ENCODE assay signal across 1 cellular context in the genomic region with DNA sequence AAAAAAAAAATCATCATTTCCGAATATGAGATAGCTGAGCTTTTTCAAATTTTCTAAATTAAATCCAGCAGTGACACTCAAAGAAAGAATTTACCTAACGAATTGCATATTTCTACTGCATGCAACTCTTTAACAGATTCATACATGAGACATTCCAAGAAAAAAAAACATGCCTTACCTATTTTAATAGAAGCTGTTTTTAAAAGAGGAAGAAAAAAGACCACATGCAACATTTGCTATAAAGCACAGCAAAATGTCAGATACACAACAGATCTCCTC.
TF ChIP-seq lines count a peak whose summit lies in the region.

No MANE protein-coding gene starts in this region.

TF ChIP-seq in GM23338, 12 proteins besides CTCF, POLR2A, EP300 and RAD21 (continued from another document):
- TF ChIP-seq, protein P1, sequence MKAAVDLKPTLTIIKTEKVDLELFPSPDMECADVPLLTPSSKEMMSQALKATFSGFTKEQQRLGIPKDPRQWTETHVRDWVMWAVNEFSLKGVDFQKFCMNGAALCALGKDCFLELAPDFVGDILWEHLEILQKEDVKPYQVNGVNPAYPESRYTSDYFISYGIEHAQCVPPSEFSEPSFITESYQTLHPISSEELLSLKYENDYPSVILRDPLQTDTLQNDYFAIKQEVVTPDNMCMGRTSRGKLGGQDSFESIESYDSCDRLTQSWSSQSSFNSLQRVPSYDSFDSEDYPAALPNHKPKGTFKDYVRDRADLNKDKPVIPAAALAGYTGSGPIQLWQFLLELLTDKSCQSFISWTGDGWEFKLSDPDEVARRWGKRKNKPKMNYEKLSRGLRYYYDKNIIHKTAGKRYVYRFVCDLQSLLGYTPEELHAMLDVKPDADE (IDR thresholded peaks at IDR 0.05) = no peak
- TF ChIP-seq JUNB (IDR thresholded peaks at IDR 0.05; ENCODE audit: unreplicated experiment) = no peak
- TF ChIP-seq POLR2AphosphoS5 (IDR thresholded peaks at IDR 0.05; ENCODE audit: low read depth) = no peak
- no peak for TF ChIP-seq EZH2phosphoT487 (IDR thresholded peaks at IDR 0.05; ENCODE audit: unreplicated experiment)
- TF ChIP-seq EZH2 (IDR thresholded peaks at IDR 0.05; ENCODE audit: low read depth, unreplicated experiment) = no peak
- TF ChIP-seq, protein P2, sequence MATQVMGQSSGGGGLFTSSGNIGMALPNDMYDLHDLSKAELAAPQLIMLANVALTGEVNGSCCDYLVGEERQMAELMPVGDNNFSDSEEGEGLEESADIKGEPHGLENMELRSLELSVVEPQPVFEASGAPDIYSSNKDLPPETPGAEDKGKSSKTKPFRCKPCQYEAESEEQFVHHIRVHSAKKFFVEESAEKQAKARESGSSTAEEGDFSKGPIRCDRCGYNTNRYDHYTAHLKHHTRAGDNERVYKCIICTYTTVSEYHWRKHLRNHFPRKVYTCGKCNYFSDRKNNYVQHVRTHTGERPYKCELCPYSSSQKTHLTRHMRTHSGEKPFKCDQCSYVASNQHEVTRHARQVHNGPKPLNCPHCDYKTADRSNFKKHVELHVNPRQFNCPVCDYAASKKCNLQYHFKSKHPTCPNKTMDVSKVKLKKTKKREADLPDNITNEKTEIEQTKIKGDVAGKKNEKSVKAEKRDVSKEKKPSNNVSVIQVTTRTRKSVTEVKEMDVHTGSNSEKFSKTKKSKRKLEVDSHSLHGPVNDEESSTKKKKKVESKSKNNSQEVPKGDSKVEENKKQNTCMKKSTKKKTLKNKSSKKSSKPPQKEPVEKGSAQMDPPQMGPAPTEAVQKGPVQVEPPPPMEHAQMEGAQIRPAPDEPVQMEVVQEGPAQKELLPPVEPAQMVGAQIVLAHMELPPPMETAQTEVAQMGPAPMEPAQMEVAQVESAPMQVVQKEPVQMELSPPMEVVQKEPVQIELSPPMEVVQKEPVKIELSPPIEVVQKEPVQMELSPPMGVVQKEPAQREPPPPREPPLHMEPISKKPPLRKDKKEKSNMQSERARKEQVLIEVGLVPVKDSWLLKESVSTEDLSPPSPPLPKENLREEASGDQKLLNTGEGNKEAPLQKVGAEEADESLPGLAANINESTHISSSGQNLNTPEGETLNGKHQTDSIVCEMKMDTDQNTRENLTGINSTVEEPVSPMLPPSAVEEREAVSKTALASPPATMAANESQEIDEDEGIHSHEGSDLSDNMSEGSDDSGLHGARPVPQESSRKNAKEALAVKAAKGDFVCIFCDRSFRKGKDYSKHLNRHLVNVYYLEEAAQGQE (IDR thresholded peaks at IDR 0.05; ENCODE audit: unreplicated experiment) = no peak
- no peak for TF ChIP-seq STAT1 (IDR thresholded peaks at IDR 0.05; ENCODE audit: unreplicated experiment)
- TF ChIP-seq CREB1 (CRISPR knock-in tag; IDR thresholded peaks at IDR 0.05; ENCODE audit: low read depth) = no peak
- TF ChIP-seq, protein P3, sequence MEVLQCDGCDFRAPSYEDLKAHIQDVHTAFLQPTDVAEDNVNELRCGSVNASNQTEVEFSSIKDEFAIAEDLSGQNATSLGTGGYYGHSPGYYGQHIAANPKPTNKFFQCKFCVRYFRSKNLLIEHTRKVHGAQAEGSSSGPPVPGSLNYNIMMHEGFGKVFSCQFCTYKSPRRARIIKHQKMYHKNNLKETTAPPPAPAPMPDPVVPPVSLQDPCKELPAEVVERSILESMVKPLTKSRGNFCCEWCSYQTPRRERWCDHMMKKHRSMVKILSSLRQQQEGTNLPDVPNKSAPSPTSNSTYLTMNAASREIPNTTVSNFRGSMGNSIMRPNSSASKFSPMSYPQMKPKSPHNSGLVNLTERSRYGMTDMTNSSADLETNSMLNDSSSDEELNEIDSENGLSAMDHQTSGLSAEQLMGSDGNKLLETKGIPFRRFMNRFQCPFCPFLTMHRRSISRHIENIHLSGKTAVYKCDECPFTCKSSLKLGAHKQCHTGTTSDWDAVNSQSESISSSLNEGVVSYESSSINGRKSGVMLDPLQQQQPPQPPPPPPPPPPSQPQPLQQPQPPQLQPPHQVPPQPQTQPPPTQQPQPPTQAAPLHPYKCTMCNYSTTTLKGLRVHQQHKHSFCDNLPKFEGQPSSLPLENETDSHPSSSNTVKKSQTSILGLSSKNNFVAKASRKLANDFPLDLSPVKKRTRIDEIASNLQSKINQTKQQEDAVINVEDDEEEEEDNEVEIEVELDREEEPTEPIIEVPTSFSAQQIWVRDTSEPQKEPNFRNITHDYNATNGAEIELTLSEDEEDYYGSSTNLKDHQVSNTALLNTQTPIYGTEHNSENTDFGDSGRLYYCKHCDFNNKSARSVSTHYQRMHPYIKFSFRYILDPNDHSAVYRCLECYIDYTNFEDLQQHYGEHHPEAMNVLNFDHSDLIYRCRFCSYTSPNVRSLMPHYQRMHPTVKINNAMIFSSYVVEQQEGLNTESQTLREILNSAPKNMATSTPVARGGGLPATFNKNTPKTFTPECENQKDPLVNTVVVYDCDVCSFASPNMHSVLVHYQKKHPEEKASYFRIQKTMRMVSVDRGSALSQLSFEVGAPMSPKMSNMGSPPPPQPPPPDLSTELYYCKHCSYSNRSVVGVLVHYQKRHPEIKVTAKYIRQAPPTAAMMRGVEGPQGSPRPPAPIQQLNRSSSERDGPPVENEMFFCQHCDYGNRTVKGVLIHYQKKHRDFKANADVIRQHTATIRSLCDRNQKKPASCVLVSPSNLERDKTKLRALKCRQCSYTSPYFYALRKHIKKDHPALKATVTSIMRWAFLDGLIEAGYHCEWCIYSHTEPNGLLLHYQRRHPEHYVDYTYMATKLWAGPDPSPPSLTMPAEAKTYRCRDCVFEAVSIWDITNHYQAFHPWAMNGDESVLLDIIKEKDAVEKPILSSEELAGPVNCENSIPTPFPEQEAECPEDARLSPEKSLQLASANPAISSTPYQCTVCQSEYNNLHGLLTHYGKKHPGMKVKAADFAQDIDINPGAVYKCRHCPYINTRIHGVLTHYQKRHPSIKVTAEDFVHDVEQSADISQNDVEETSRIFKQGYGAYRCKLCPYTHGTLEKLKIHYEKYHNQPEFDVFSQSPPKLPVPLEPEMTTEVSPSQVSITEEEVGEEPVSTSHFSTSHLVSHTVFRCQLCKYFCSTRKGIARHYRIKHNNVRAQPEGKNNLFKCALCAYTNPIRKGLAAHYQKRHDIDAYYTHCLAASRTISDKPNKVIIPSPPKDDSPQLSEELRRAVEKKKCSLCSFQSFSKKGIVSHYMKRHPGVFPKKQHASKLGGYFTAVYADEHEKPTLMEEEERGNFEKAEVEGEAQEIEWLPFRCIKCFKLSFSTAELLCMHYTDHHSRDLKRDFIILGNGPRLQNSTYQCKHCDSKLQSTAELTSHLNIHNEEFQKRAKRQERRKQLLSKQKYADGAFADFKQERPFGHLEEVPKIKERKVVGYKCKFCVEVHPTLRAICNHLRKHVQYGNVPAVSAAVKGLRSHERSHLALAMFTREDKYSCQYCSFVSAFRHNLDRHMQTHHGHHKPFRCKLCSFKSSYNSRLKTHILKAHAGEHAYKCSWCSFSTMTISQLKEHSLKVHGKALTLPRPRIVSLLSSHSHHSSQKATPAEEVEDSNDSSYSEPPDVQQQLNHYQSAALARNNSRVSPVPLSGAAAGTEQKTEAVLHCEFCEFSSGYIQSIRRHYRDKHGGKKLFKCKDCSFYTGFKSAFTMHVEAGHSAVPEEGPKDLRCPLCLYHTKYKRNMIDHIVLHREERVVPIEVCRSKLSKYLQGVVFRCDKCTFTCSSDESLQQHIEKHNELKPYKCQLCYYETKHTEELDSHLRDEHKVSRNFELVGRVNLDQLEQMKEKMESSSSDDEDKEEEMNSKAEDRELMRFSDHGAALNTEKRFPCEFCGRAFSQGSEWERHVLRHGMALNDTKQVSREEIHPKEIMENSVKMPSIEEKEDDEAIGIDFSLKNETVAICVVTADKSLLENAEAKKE (CRISPR knock-in tag; IDR thresholded peaks at IDR 0.05) = no peak
- no peak for TF ChIP-seq NANOG (IDR thresholded peaks at IDR 0.05; ENCODE audit: borderline replicate concordance)
